2 cellular contexts compared by ENCODE assay signal in genomic region chr4:142129931-142130330, GRCh38.
TF ChIP-seq lines count a peak whose summit lies in the region.

No MANE protein-coding gene starts in this region.

TF ChIP-seq in IMR-90, 13 proteins besides CTCF, POLR2A, EP300 and RAD21:
- no peak for TF ChIP-seq ELK1 (IDR thresholded peaks at IDR 0.05; ENCODE audit: borderline replicate concordance, low read depth, low read length)
- no peak for TF ChIP-seq CEBPB (IDR thresholded peaks at IDR 0.05; ENCODE audit: low read depth, low read length)
- no peak for TF ChIP-seq CHD1 (IDR thresholded peaks at IDR 0.05; ENCODE audit: low read depth, low read length)
- no peak for TF ChIP-seq RCOR1 (IDR thresholded peaks at IDR 0.05; ENCODE audit: insufficient replicate concordance, low read length)
- no peak for TF ChIP-seq SMC3 (IDR thresholded peaks at IDR 0.05; ENCODE audit: low read depth, low read length)
- no peak for TF ChIP-seq MXI1 (IDR thresholded peaks at IDR 0.05; ENCODE audit: borderline replicate concordance, low read depth, low read length)
- TF ChIP-seq FOS (IDR thresholded peaks at IDR 0.05; ENCODE audit: low read depth, low read length), result no peak
- TF ChIP-seq RFX5 (IDR thresholded peaks at IDR 0.05; ENCODE audit: low read depth, low read length), result no peak
- TF ChIP-seq USF2 (IDR thresholded peaks at IDR 0.05; ENCODE audit: low read depth, low read length), result no peak
- no peak for TF ChIP-seq NFE2L2 (IDR thresholded peaks at IDR 0.05; ENCODE audit: low read depth, low read length)
- TF ChIP-seq BHLHE40 (IDR thresholded peaks at IDR 0.05; ENCODE audit: low read depth, low read length), result no peak
- no peak for TF ChIP-seq MAFK (IDR thresholded peaks at IDR 0.05; ENCODE audit: low read depth, low read length)
- no peak for TF ChIP-seq MAZ (IDR thresholded peaks at IDR 0.05; ENCODE audit: borderline replicate concordance, low read depth, low read length)

TF ChIP-seq in H1, 55 proteins besides CTCF, POLR2A, EP300 and RAD21:
- TF ChIP-seq GTF2F1 (IDR thresholded peaks at IDR 0.05; ENCODE audit: borderline replicate concordance, low read depth, low read length) (no peak), RBBP5 (IDR thresholded peaks at IDR 0.05; ENCODE audit: borderline replicate concordance, low read depth, low read length) (no peak), TAF1 (IDR thresholded peaks at IDR 0.05; ENCODE audit: low read depth, low read length) (no peak), NRF1 (IDR thresholded peaks at IDR 0.05; ENCODE audit: low read depth, low read length) (no peak), JUN (IDR thresholded peaks at IDR 0.05; ENCODE audit: low read depth, low read length) (no peak), POLR2AphosphoS5 (IDR thresholded peaks at IDR 0.05; ENCODE audit: low read depth, low read length) (no peak), GABPA (IDR thresholded peaks at IDR 0.05; ENCODE audit: borderline replicate concordance, insufficient read depth, low read length) (no peak), E2F6 (IDR thresholded peaks at IDR 0.05) (no peak), TAF7 (optimal IDR thresholded peaks at IDR 0.05; ENCODE audit: borderline replicate concordance, low read depth, low read length) (no peak), KDM1A (IDR thresholded peaks at IDR 0.05; ENCODE audit: borderline replicate concordance, low read length) (no peak), CEBPB (IDR thresholded peaks at IDR 0.05; ENCODE audit: low read depth, low read length) (no peak), RFX5 (IDR thresholded peaks at IDR 0.05; ENCODE audit: borderline replicate concordance, low read depth, low read length) (no peak), BRCA1 (IDR thresholded peaks at IDR 0.05; ENCODE audit: low read depth, low read length) (no peak), BCL11A (IDR thresholded peaks at IDR 0.05; ENCODE audit: low read depth in 2 of 2, low read length in 2 of 2) (no peak), SP4 (IDR thresholded peaks at IDR 0.05; ENCODE audit: low read length) (no peak), PHF8 (conservative IDR thresholded peaks at IDR 0.05; ENCODE audit: low read depth, low read length) (no peak), ATF3 (IDR thresholded peaks at IDR 0.05; ENCODE audit: insufficient read depth, low read depth, low read length) (no peak), SP1 (IDR thresholded peaks at IDR 0.05; ENCODE audit: low read depth, low read length) (no peak), RNF2 (IDR thresholded peaks at IDR 0.05; ENCODE audit: borderline replicate concordance, low read depth, low read length, missing control alignments, poor library complexity, severe bottlenecking) (no peak)
